In the genomic region with DNA sequence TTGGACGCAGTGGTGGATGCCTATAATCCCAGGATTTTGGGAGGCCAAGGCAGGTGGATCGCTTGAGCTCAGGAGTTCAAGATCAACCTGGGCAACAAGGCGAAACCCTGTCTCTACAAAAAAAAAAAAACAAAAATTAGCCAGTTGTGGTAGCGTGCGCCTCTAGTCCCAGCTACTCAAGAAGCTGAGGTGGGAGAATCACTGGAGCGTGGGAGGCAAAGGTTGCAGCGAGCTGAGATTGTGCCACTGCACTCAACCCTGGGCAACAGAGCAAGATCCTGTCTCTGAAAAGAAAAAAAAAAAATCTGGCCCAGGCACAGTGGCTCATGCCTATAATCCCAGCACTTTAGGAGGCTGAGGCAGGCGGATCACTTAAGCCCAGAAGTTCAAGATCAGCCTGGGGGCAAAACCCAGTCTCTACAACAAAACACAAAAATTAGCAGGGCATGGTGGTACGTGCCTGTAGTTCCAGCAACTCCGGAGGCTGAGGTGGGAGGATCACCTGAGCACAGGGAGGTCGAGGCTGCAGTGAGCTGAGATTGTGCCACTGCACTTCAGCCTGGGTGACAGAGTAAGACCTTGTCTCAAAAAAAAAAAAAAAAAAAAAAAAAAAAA, we compare ENCODE assay signal across 8 cellular contexts. TPM values are rescaled to one million over a fixed set of nuclear protein-coding genes. Genes with fewer than 3 reads are reported as not detected.
DNase-seq lines count a peak whose midpoint lies in the region; ATAC-seq, FAIRE-seq and TF ChIP-seq lines count a peak whose summit lies in the region.
"Not testable (repeated sequence)": the region's sequence is repeated elsewhere in the genome, so short reads cannot be mapped to it uniquely, and the experiment has no call there.

No MANE protein-coding gene starts in this region.

- H4K20me1 ChIP-seq in DOHH2 (ENCODE audit: control insufficient read depth, insufficient read depth, low read depth, low read length), result not testable (repeated sequence)

- not testable (repeated sequence) for TF ChIP-seq POLR2A in upper lobe of left lung (IDR thresholded peaks at IDR 0.05)

- peak overlapping the region; percentile 92 for H3K27ac ChIP-seq in DOHH2 (ENCODE audit: low read depth, low read length)
- H3K27ac ChIP-seq in kidney (ENCODE audit: low read depth in 2 of 2, low read length in 2 of 2), result peak overlapping the region; percentile 10 to 54
- peak overlapping the region; percentile 88 for H3K27ac ChIP-seq in neutrophil
- H3K27ac ChIP-seq in upper lobe of left lung, result peak overlapping the region in 3 of 4 donors; percentile 8 to 66 (median 64)

- H3K36me3 Mint-ChIP-seq in T-helper 1 cell treated with Interleukin-12 subunit alpha and Interleukin-12 subunit beta and Interleukin-4 antibody, amounts not matched to agents 30 μg/mL and 1 μg/mL, for 36 hours (ENCODE audit: low read depth), result peaks cover 18% of the 10 kb centered on the region
- H3K36me3 Mint-ChIP-seq in activated naive CD4-positive, alpha-beta T cell treated with anti-CD3 and anti-CD28 coated beads, Interleukin-2, amount 10 ng/mL, durations not matched to agents 7 days and 5 days, result peaks cover 50% of the 10 kb centered on the region

- WGBS in upper lobe of left lung, 2 donors, result 88 to 92% methylated on average over 11 of the region's 11 CpGs

- not testable (repeated sequence) for H3K9me3 ChIP-seq in DOHH2 (ENCODE audit: control insufficient read depth, insufficient read depth, low read length); kidney (ENCODE audit: control insufficient read depth in 1 of 2, low read length in 2 of 2); neutrophil; upper lobe of left lung

- H3K79me2 ChIP-seq in DOHH2 (ENCODE audit: control insufficient read depth, low read length), result peaks cover 91% of the 10 kb centered on the region

- H3F3A ChIP-seq in DOHH2 (ENCODE audit: control insufficient read depth, insufficient read depth), result peaks cover 37% of the 10 kb centered on the region

- not testable (repeated sequence) for H3K27me3 Mint-ChIP-seq in T-helper 1 cell treated with Interleukin-12 subunit alpha and Interleukin-12 subunit beta and Interleukin-4 antibody, amounts not matched to agents 30 μg/mL and 1 μg/mL, for 36 hours (ENCODE audit: low read depth); activated naive CD4-positive, alpha-beta T cell treated with anti-CD3 and anti-CD28 coated beads, Interleukin-2, amount 10 ng/mL, durations not matched to agents 7 days and 5 days

- H3K4me3 Mint-ChIP-seq in T-helper 1 cell treated with Interleukin-12 subunit alpha and Interleukin-12 subunit beta and Interleukin-4 antibody, amounts not matched to agents 30 μg/mL and 1 μg/mL, for 36 hours, result peak overlapping the region; percentile 10
- H3K4me3 Mint-ChIP-seq in activated naive CD4-positive, alpha-beta T cell treated with anti-CD3 and anti-CD28 coated beads, Interleukin-2, amount 10 ng/mL, durations not matched to agents 7 days and 5 days, result not testable (repeated sequence)

- H3K9me3 Mint-ChIP-seq in T-helper 1 cell treated with Interleukin-12 subunit alpha and Interleukin-12 subunit beta and Interleukin-4 antibody, amounts not matched to agents 30 μg/mL and 1 μg/mL, for 36 hours; activated naive CD4-positive, alpha-beta T cell treated with anti-CD3 and anti-CD28 coated beads, Interleukin-2, amount 10 ng/mL, durations not matched to agents 7 days and 5 days: not testable (repeated sequence)

- peak overlapping the region; percentile 59 for H3K27ac Mint-ChIP-seq in T-helper 1 cell treated with Interleukin-12 subunit alpha and Interleukin-12 subunit beta and Interleukin-4 antibody, amounts not matched to agents 30 μg/mL and 1 μg/mL, for 36 hours
- H3K27ac Mint-ChIP-seq in activated naive CD4-positive, alpha-beta T cell treated with anti-CD3 and anti-CD28 coated beads, Interleukin-2, amount 10 ng/mL, durations not matched to agents 7 days and 5 days, result peak overlapping the region; percentile 24

- intact Hi-C loops in kidney (cut with DNase I), result not testable (repeated sequence)

- peak overlapping the region; percentile 71 for H3K4me2 ChIP-seq in DOHH2 (ENCODE audit: low read length)

- TF ChIP-seq CTCF in DOHH2 (IDR thresholded peaks at IDR 0.05; ENCODE audit: low read depth, low read length, poor library complexity, severe bottlenecking); kidney (IDR thresholded peaks at IDR 0.05; ENCODE audit: borderline replicate concordance, extremely low read depth, insufficient read depth); neutrophil (IDR thresholded peaks at IDR 0.05); upper lobe of left lung (IDR thresholded peaks at IDR 0.05): not testable (repeated sequence)

- not testable (repeated sequence) for H3K9me2 ChIP-seq in DOHH2 (replicated peaks; ENCODE audit: control insufficient read depth, low read length)

- peak; percentile 49 for FAIRE-seq in GM19239 (lab: Jason Lieb, UNC)
- FAIRE-seq in kidney (lab: Jason Lieb, UNC), result not testable (repeated sequence)

- peak; percentile 51 for ATAC-seq in HG02798 (IDR thresholded peaks at IDR 0.05; ENCODE audit: poor library complexity, unreplicated experiment)
- ATAC-seq in upper lobe of left lung (ENCODE audit: low FRiP score in 2 of 2), result not testable (repeated sequence)

- not testable (repeated sequence) for H3K9ac ChIP-seq in kidney (ENCODE audit: low read length in 2 of 2)

- H3K4me3 ChIP-seq in DOHH2 (ENCODE audit: low read length), result peak overlapping the region; percentile 67
- H3K4me3 ChIP-seq in kidney (ENCODE audit: low read length in 2 of 2); upper lobe of left lung: not testable (repeated sequence)
- peak overlapping the region in 1 of 2 experiments; percentile 10 for H3K4me3 ChIP-seq in neutrophil (ENCODE audit: low read depth in 1 of 2, low read length in 1 of 2)

- not testable (repeated sequence) for TF ChIP-seq EP300 in upper lobe of left lung (IDR thresholded peaks at IDR 0.05)

- peaks cover 36% of the 10 kb centered on the region for H3K4me1 Mint-ChIP-seq in T-helper 1 cell treated with Interleukin-12 subunit alpha and Interleukin-12 subunit beta and Interleukin-4 antibody, amounts not matched to agents 30 μg/mL and 1 μg/mL, for 36 hours (ENCODE audit: low read depth)
- peaks cover 59% of the 10 kb centered on the region for H3K4me1 Mint-ChIP-seq in activated naive CD4-positive, alpha-beta T cell treated with anti-CD3 and anti-CD28 coated beads, Interleukin-2, amount 10 ng/mL, durations not matched to agents 7 days and 5 days

- CTCF ChIA-PET in activated naive CD4-positive, alpha-beta T cell treated with anti-CD3 and anti-CD28 coated beads, Interleukin-2, amount 10 ng/mL, durations not matched to agents 7 days and 5 days (lab: Charles Lee), result not testable (repeated sequence)

- H3K4me1 ChIP-seq in DOHH2 (ENCODE audit: control insufficient read depth, low read length) (peaks cover 88% of the 10 kb centered on the region), kidney (ENCODE audit: control insufficient read depth in 1 of 2, insufficient read depth in 1 of 2, low read depth in 1 of 2, low read length in 2 of 2) (peaks cover 7 to 11% of the 10 kb centered on the region in 2 donors), neutrophil (ENCODE audit: control insufficient read depth in 1 of 2, insufficient read depth in 1 of 2, low read depth in 1 of 2, low read length in 1 of 2) (peaks cover 55 to 57% of the 10 kb centered on the region in 2 experiments), upper lobe of left lung (peaks cover 26 to 47% (median 33%) of the 10 kb centered on the region in 4 donors)

- H3K36me3 ChIP-seq in DOHH2 (ENCODE audit: control insufficient read depth, low read length), result peaks cover 23% of the 10 kb centered on the region
- not testable (repeated sequence) for H3K36me3 ChIP-seq in kidney (ENCODE audit: control insufficient read depth in 1 of 2, insufficient read depth in 2 of 2, low read length in 2 of 2); neutrophil; upper lobe of left lung

- DNase-seq in GM19239 (ENCODE audit: insufficient read length, low spot score); activated naive CD4-positive, alpha-beta T cell treated with anti-CD3 and anti-CD28 coated beads, Interleukin-2, amount 10 ng/mL, durations not matched to agents 7 days and 5 days; kidney; upper lobe of left lung: not testable (repeated sequence)

- not testable (repeated sequence) for H3K27me3 ChIP-seq in DOHH2 (ENCODE audit: control insufficient read depth, low read length); neutrophil; upper lobe of left lung

RNA-seq across cellular contexts. Expression of gene SPTLC2, which starts 27.9 kb away (rescaled TPM):
- total RNA-seq in kidney (66.1 TPM), upper lobe of left lung (10 to 100 TPM; 28.0 to 72.3 (median 37.7) TPM)
- 17.0 TPM for polyA plus RNA-seq in kidney (ENCODE audit: insufficient read depth, low read depth, low replicate concordance)

Comparison
In these comparisons a context has a peak if more than half of its experiments do, and no peak if none do; other contexts are left out.
1. H3K27ac ChIP-seq: peak in every context shown above with its lines; median percentile 92 in DOHH2; 88 in neutrophil; 64 in upper lobe of left lung; 32 in kidney.